Comparison of ENCODE assay signal across 9 cellular contexts in the genomic region with DNA sequence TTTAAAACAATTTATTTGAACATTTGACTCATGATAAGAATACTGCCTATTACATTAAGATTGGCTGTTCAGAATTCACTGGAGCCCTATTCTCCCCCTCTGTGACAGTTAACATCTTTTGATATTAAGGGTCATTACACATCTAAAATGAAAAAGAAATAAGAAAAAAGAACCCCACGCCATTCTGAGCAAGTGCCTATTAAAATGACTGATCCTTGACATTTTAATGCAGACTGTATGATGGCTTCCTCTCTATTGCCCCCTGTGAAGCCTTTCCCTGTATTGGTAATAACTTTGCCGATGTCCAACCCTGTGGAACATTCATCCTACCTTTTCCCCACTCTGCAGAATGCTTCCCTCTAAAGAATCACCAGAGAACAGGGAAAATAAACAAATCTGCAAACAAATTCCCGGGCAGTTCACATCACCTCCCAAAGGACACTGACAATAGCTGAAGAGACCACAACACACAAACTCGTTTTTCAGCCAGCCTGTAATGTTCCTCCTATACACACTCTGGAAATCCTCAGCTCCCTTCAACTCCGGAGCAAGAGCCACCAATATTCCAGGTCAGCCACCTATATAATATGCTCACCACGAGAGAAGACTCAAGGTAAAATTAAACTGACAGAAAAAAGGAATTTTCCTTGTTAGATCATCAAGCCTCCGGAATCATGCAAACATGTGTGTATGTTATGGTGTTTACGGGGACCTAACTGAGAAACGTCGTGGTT. TPM values are rescaled to one million over a fixed set of nuclear protein-coding genes. Genes with fewer than 3 reads are reported as not detected.
DNase-seq lines count a peak whose midpoint lies in the region; ATAC-seq and TF ChIP-seq lines count a peak whose summit lies in the region.
"Had no signal": no experiment of that assay in that cellular context is flagged by ENCODE, and none has a peak within 500 bp of the region (broad histone marks: within the 10 kb centered on the region; RNA-seq: fewer than 3 reads in every experiment).

No MANE protein-coding gene starts in this region.

- H4K20me1 ChIP-seq in BLaER1 treated with 17β-estradiol and CSF1 and Interleukin-3, amounts not matched to agents 10 nM and 100 nM: peaks cover 62 to 65% (median 63%) of the 10 kb centered on the region in 11 experiments; a peak in 21 of 22 replicates
- H4K20me1 ChIP-seq in HCT116 (ENCODE audit: insufficient read depth): no peaks in the 10 kb centered on the region; the same call in 1 of the 2 replicates

- no peaks in the 10 kb centered on the region for H3K9me3 Mint-ChIP-seq in naive B cell

- TF ChIP-seq RAD21 in HCT116 (IDR thresholded peaks at IDR 0.05; ENCODE audit: low read depth): no peak

- peak overlapping the region; percentile 90 to 97 (median 95) for H3K4me2 ChIP-seq in BLaER1 treated with 17β-estradiol and CSF1 and Interleukin-3, amounts not matched to agents 10 nM and 100 nM
- H3K4me2 ChIP-seq in HCT116 (ENCODE audit: low read length): peak overlapping the region; percentile 91; the same call in 1 of the 2 replicates

- peaks cover 0 to 8% of the 10 kb centered on the region in 2 donors for H3K36me3 Mint-ChIP-seq in naive B cell

- DNase-seq in HCT116 (ENCODE audit: low read depth, low spot score) (no peak), naive B cell (no peak), RKO (ENCODE audit: low spot score) (no peak), SIG-M5 (lab: John Stamatoyannopoulos, UW) (no peak)

- peak overlapping the region; percentile 81 to 93 (median 90) for H3K4me3 ChIP-seq in BLaER1 treated with 17β-estradiol and CSF1 and Interleukin-3, amounts not matched to agents 10 nM and 100 nM
- peak overlapping the region in 1 of 2 experiments; percentile 12; a peak in 3 of 4 replicates for H3K4me3 ChIP-seq in HCT116 (replicated peaks in 1 of 2; ENCODE audit: low read depth in 1 of 2, low read length in 2 of 2)

- H3K36me3 ChIP-seq in BLaER1 treated with 17β-estradiol and CSF1 and Interleukin-3, amounts not matched to agents 10 nM and 100 nM: peaks cover 0 to 25% (median 16%) of the 10 kb centered on the region in 11 experiments; a peak in 18 of 22 replicates
- no peaks in the 10 kb centered on the region for H3K36me3 ChIP-seq in HCT116 (ENCODE audit: control insufficient read depth in 1 of 2, insufficient read depth in 2 of 2, low read length in 2 of 2)

- RAD21 ChIA-PET in HCT116 (lab: Charles Lee; ENCODE audit: low non-redundant PET in 1 of 2, low total read pairs in 2 of 2, uncharacterized antibody in 2 of 2, unreplicated experiment in 2 of 2): no interaction called here

- ATAC-seq in HCT116: no peak
- ATAC-seq in naive B cell (ENCODE audit: low read depth in 2 of 2): no peak
- ATAC-seq in GM18907 (IDR thresholded peaks at IDR 0.05; ENCODE audit: unreplicated experiment): no peak
- no peak for ATAC-seq in HG03469 (IDR thresholded peaks at IDR 0.05; ENCODE audit: unreplicated experiment)
- ATAC-seq: activated CD4-positive, CD25-positive, alpha-beta regulatory T cell treated with anti-CD3 and anti-CD28 coated beads, Interleukin-2, amount 50 U/mL, for 24 hours had no signal

- POLR2A ChIA-PET in HCT116 (lab: Charles Lee): no interaction called here

- peak overlapping the region; percentile 87 to 99 (median 95) for H3K9ac ChIP-seq in BLaER1 treated with 17β-estradiol and CSF1 and Interleukin-3, amounts not matched to agents 10 nM and 100 nM
- no peak overlapping the region for H3K9ac ChIP-seq in HCT116 (ENCODE audit: low read length)

- peaks cover 63 to 82% (median 71%) of the 10 kb centered on the region in 10 experiments for H3K4me1 ChIP-seq in BLaER1 treated with 17β-estradiol and CSF1 and Interleukin-3, amounts not matched to agents 10 nM and 100 nM
- peaks cover 11 to 19% of the 10 kb centered on the region in 2 experiments for H3K4me1 ChIP-seq in HCT116 (ENCODE audit: control insufficient read depth in 1 of 2, insufficient read depth in 2 of 2, low read length in 2 of 2)

- H3K9me3 ChIP-seq in BLaER1 treated with 17β-estradiol and CSF1 and Interleukin-3, amounts not matched to agents 10 nM and 100 nM (replicated peaks in 1 of 11): no peaks in the 10 kb centered on the region
- H3K9me3 ChIP-seq in HCT116 (ENCODE audit: control insufficient read depth in 1 of 2, insufficient read depth in 1 of 2, low read depth in 1 of 2, low read length in 2 of 2): no peaks in the 10 kb centered on the region

- H3K27me3 Mint-ChIP-seq in naive B cell: no peaks in the 10 kb centered on the region

- no peak for TF ChIP-seq POLR2A in HCT116 (IDR thresholded peaks at IDR 0.05; ENCODE audit: borderline replicate concordance, extremely low read depth, insufficient read depth, insufficient read length)

- peaks cover 51% of the 10 kb centered on the region for H3K79me2 ChIP-seq in HCT116 (ENCODE audit: insufficient read depth, low read length)

- peak overlapping the region; percentile 90 to 98 (median 95) for H3K4me3 Mint-ChIP-seq in naive B cell

- intact Hi-C loops in HCT116 (cut with micrococcal nuclease): no loop called here

- H3K4me1 Mint-ChIP-seq in naive B cell: peaks cover 66 to 76% (median 68%) of the 10 kb centered on the region in 3 donors

- TF ChIP-seq CTCF in HCT116 (IDR thresholded peaks at IDR 0.05 in 2 of 3, conservative IDR thresholded peaks at IDR 0.05 in 1 of 3; ENCODE audit: borderline replicate concordance in 1 of 3, insufficient read depth in 1 of 3, low read depth in 2 of 3, low read length in 2 of 3): no peak

- H3K9me2 ChIP-seq in HCT116 (ENCODE audit: insufficient read depth): no peaks in the 10 kb centered on the region

- H3K27ac Mint-ChIP-seq in naive B cell: peak overlapping the region; percentile 98 to 100 (median 99)

- peaks cover 0 to 3% (median 0%) of the 10 kb centered on the region in 11 experiments; a peak in 1 of 22 replicates for H3K27me3 ChIP-seq in BLaER1 treated with 17β-estradiol and CSF1 and Interleukin-3, amounts not matched to agents 10 nM and 100 nM
- H3K27me3 ChIP-seq in HCT116 (ENCODE audit: insufficient read depth, low read length): 0 out of 2 replicates have a peak, but pooled peaks cover 3% of the 10 kb centered on the region

- no peak overlapping the region for H2AFZ ChIP-seq in HCT116 (ENCODE audit: low read depth, low read length, poor library complexity, severe bottlenecking)

- BruUV-seq in HCT116 (replicated peaks; lab: Mats Ljungman, UMichigan): no TSS peak

- CTCF ChIA-PET in HCT116 (lab: Charles Lee): interaction anchor here (3.2 kb wide), 1 partner anchor 31 kb away, joined by 10 read pairs; no protein-coding TSS in a partner anchor

- H3K27ac ChIP-seq in BLaER1 treated with 17β-estradiol and CSF1 and Interleukin-3, amounts not matched to agents 10 nM and 100 nM: peak overlapping the region; percentile 10 to 98 (median 95); a peak in 21 of 22 replicates
- no peak overlapping the region for H3K27ac ChIP-seq in HCT116 (ENCODE audit: low read depth, low read length)
- peak overlapping the region; percentile 66 for H3K27ac ChIP-seq in angular gyrus (ENCODE audit: low read depth, low read length)

TF ChIP-seq in HCT116, 20 proteins besides CTCF, POLR2A, EP300 and RAD21:
- TF ChIP-seq, protein P1, sequence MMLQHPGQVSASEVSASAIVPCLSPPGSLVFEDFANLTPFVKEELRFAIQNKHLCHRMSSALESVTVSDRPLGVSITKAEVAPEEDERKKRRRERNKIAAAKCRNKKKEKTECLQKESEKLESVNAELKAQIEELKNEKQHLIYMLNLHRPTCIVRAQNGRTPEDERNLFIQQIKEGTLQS (IDR thresholded peaks at IDR 0.05): no peak
- TF ChIP-seq ZFX (IDR thresholded peaks at IDR 0.05) (no peak), SRF (IDR thresholded peaks at IDR 0.05; ENCODE audit: low read depth) (no peak), FOSL1 (IDR thresholded peaks at IDR 0.05; ENCODE audit: low read depth) (no peak), ELF1 (IDR thresholded peaks at IDR 0.05; ENCODE audit: borderline replicate concordance, low read depth) (no peak), JUND (IDR thresholded peaks at IDR 0.05) (no peak), POLR2AphosphoS5 (IDR thresholded peaks at IDR 0.05; ENCODE audit: low read depth, low read length) (no peak), TCF7L2 (IDR thresholded peaks at IDR 0.05; ENCODE audit: borderline replicate concordance, extremely low read depth, insufficient read depth, insufficient read length) (no peak), CEBPB (IDR thresholded peaks at IDR 0.05; ENCODE audit: low read depth) (no peak), SP1 (IDR thresholded peaks at IDR 0.05; ENCODE audit: low read depth) (no peak), SIN3A (IDR thresholded peaks at IDR 0.05; ENCODE audit: low read depth) (no peak), EZH2 (IDR thresholded peaks at IDR 0.05) (no peak)

RNA-seq across cellular contexts. Expression of a gene that starts 2.1 kb away (rescaled TPM):
- 39.6 TPM for total RNA-seq in HCT116 (2021; ENCODE audit: unreplicated experiment)
- polyA plus RNA-seq in HCT116 (2012): 9.6 and 12.3 TPM in 2 replicates
- polyA plus RNA-seq in naive B cell (ENCODE audit: low read depth in 6 of 6): 100 to 1,000 TPM in 1 of 6 donors, 10 to 100 TPM in 5; 20.2 to 100 (median 51.1) TPM

RNA-seq across cellular contexts. Expression of a gene that starts 42.9 kb away (rescaled TPM):
- 0.74 TPM for total RNA-seq in HCT116 (2021; ENCODE audit: unreplicated experiment)
- polyA plus RNA-seq in HCT116 (2012): 0.90 and 1.1 TPM in 2 replicates
- polyA plus RNA-seq in naive B cell (ENCODE audit: low read depth in 6 of 6): not detected
